18 cellular contexts compared by ENCODE assay signal in genomic region chr11:66628061-66628603, GRCh38. TPM values are rescaled to one million over a fixed set of nuclear protein-coding genes. Genes with fewer than 3 reads are reported as not detected.
A peak's percentile ranks its signal among the peaks of the same experiment; 100 is the strongest.
DNase-seq lines count a peak whose midpoint lies in the region; ATAC-seq and TF ChIP-seq lines count a peak whose summit lies in the region.
"Had no signal": no experiment of that assay in that cellular context is flagged by ENCODE, and none has a peak within 500 bp of the region (broad histone marks: within the 10 kb centered on the region; RNA-seq: fewer than 3 reads in every experiment).

No MANE protein-coding gene starts in this region.

- ATAC-seq in CD8-positive, alpha-beta T cell: no peak
- no peak for ATAC-seq in HG03108 (IDR thresholded peaks at IDR 0.05; ENCODE audit: unreplicated experiment)
- ATAC-seq: activated naive CD4-positive, alpha-beta T cell treated with anti-CD3 and anti-CD28 coated beads, Interleukin-2, amount 50 U/mL, for 72 hours; body of pancreas; HCT116 had no signal

- TF ChIP-seq CTCF in CD8-positive, alpha-beta T cell (IDR thresholded peaks at IDR 0.05): no peak
- TF ChIP-seq CTCF in OCI-LY7 (conservative IDR thresholded peaks at IDR 0.05; ENCODE audit: low read length): no peak

- peaks cover 37% of the 10 kb centered on the region for H3K4me1 ChIP-seq in CD8-positive, alpha-beta T cell (ENCODE audit: insufficient read depth, low read length)
- no peaks in the 10 kb centered on the region for H3K4me1 ChIP-seq in OCI-LY7 (ENCODE audit: insufficient read depth, low read length, poor library complexity, severe bottlenecking)

- no peak overlapping the region for H3K4me2 ChIP-seq in OCI-LY7 (ENCODE audit: low read length)
- H3K4me2 ChIP-seq: PC-9 had no signal

- H3K27me3 Mint-ChIP-seq in CD8-positive, alpha-beta T cell (ENCODE audit: low read depth): no peaks in the 10 kb centered on the region
- H3K27me3 Mint-ChIP-seq in immature natural killer cell (ENCODE audit: low read depth in 3 of 3): peaks cover 7 to 23% (median 12%) of the 10 kb centered on the region in 3 donors

- H2AFZ ChIP-seq in OCI-LY7 (ENCODE audit: low read length): no peak overlapping the region
- H2AFZ ChIP-seq: PC-9 had no signal

- intact Hi-C loops in CD8-positive, alpha-beta T cell (cut with DNase I, micrococcal nuclease): no loop called here
- intact Hi-C loops in OCI-LY7 (cut with micrococcal nuclease; ENCODE audit: unreplicated experiment): no loop called here

- peaks cover 17% of the 10 kb centered on the region for H4K20me1 ChIP-seq in OCI-LY7 (ENCODE audit: insufficient read depth, low read length)

- CTCF ChIA-PET in CD8-positive, alpha-beta T cell (lab: Charles Lee): interaction anchor here (1.1 kb wide), 1 partner anchor 50 kb away, joined by 5 read pairs; no protein-coding TSS in a partner anchor
- CTCF ChIA-PET in OCI-LY7 (lab: Charles Lee; ENCODE audit: unreplicated experiment): interaction anchor here (1.1 kb wide), 1 partner anchor 8 kb away, joined by 3 read pairs; no protein-coding TSS in a partner anchor

- POLR2A ChIA-PET in CD8-positive, alpha-beta T cell (lab: Charles Lee): interaction anchor here (1.8 to 3.1 kb wide), 3 partner anchors 10 to 50 kb away, joined by 6 to 20 read pairs (median 10); partner anchors contain the start of genes RBM14, RBM4 and RBM4B
- POLR2A ChIA-PET in OCI-LY7 (lab: Charles Lee): interaction anchor here (0.6 to 1.6 kb wide), 3 partner anchors 9 to 26 kb away, joined by 3 to 7 read pairs (median 3); partner anchors contain the start of gene RBM14

- TSS peak; percentile 2 for BruUV-seq in OCI-LY7 (replicated peaks; lab: Mats Ljungman, UMichigan)

- no peaks in the 10 kb centered on the region for H3K9me2 ChIP-seq in OCI-LY7 (ENCODE audit: insufficient read depth, low read length)

- H3K36me3 ChIP-seq in CD8-positive, alpha-beta T cell (ENCODE audit: insufficient read depth, low read length): peaks cover 69% of the 10 kb centered on the region
- peaks cover 100% of the 10 kb centered on the region for H3K36me3 ChIP-seq in OCI-LY7 (ENCODE audit: insufficient read depth, low read length)

- no peak overlapping the region for H3K27ac ChIP-seq in CD8-positive, alpha-beta T cell (ENCODE audit: low read depth, low read length)
- H3K27ac ChIP-seq in OCI-LY7 (ENCODE audit: low read depth, low read length, poor library complexity, severe bottlenecking): no peak overlapping the region
- H3K27ac ChIP-seq: body of pancreas, coronary artery, PC-9, vagina had no signal

- peak overlapping the region; percentile 18 for H3K27ac Mint-ChIP-seq in CD8-positive, alpha-beta T cell
- H3K27ac Mint-ChIP-seq in immature natural killer cell: peak overlapping the region; percentile 11 to 46 (median 30)

- H3K36me3 Mint-ChIP-seq in CD8-positive, alpha-beta T cell: peaks cover 79% of the 10 kb centered on the region
- peaks cover 4 to 39% (median 7%) of the 10 kb centered on the region in 3 donors for H3K36me3 Mint-ChIP-seq in immature natural killer cell

- peaks cover 57% of the 10 kb centered on the region for H3K4me1 Mint-ChIP-seq in CD8-positive, alpha-beta T cell (ENCODE audit: low read depth)
- peaks cover 46 to 54% of the 10 kb centered on the region in 2 donors for H3K4me1 Mint-ChIP-seq in immature natural killer cell

- no peaks in the 10 kb centered on the region for H3K27me3 ChIP-seq in CD8-positive, alpha-beta T cell (ENCODE audit: insufficient read depth, low read length)
- H3K27me3 ChIP-seq: body of pancreas, vagina had no signal

- peaks cover 99% of the 10 kb centered on the region for H3K79me2 ChIP-seq in OCI-LY7 (ENCODE audit: insufficient read depth, low read depth, low read length)

- H3K9me3 ChIP-seq in CD8-positive, alpha-beta T cell (ENCODE audit: low read length): no peaks in the 10 kb centered on the region
- H3K9me3 ChIP-seq in OCI-LY7 (ENCODE audit: low read length): no peaks in the 10 kb centered on the region
- H3K9me3 ChIP-seq: body of pancreas, vagina had no signal

- H3K4me3 Mint-ChIP-seq in CD8-positive, alpha-beta T cell: no peak overlapping the region
- no peak overlapping the region for H3K4me3 Mint-ChIP-seq in immature natural killer cell

- H3K4me3 ChIP-seq in CD8-positive, alpha-beta T cell (ENCODE audit: low read depth, low read length): no peak overlapping the region
- no peak overlapping the region for H3K4me3 ChIP-seq in OCI-LY7 (ENCODE audit: low read depth, low read length, poor library complexity, severe bottlenecking)
- H3K4me3 ChIP-seq: body of pancreas, coronary artery, PC-9, vagina had no signal

- H3K9me3 Mint-ChIP-seq in CD8-positive, alpha-beta T cell: no peaks in the 10 kb centered on the region
- H3K9me3 Mint-ChIP-seq in immature natural killer cell: no peaks in the 10 kb centered on the region
- H3K9me3 Mint-ChIP-seq: activated naive CD4-positive, alpha-beta T cell treated with anti-CD3 and anti-CD28 coated beads, Interleukin-2, amount 50 U/mL, for 72 hours had no signal

- no peak for DNase-seq in CD8-positive, alpha-beta T cell
- no peak for DNase-seq in OCI-LY7 (ENCODE audit: low spot score)
- no peak for DNase-seq in immature natural killer cell
- DNase-seq in DMS114 treated with DMSO at 0.1 percent for 48 hours (lab: John Stamatoyannopoulos, UW; ENCODE audit: unreplicated experiment): no peak
- DNase-seq: body of pancreas, hippocampal formation, kidney, mammary epithelial cell, MM.1S, NCI-H146, PC-9, T1000 had no signal

RNA-seq across cellular contexts. Expression of gene RBM4, which starts 10.4 kb away (rescaled TPM):
- total RNA-seq in CD8-positive, alpha-beta T cell: 100 to 1,000 TPM; 183 to 191 TPM
- total RNA-seq in OCI-LY7 (2014; rRNA removed; shearing (Covaris generic)): 66.0 and 93.9 TPM in 2 replicates
- total RNA-seq in OCI-LY7 (2022): 139 and 140 TPM in 2 replicates
- 100 to 1,000 TPM; 251 to 308 (median 255) TPM for polyA plus RNA-seq in immature natural killer cell

RNA-seq across cellular contexts. Expression of gene RBM14, which starts 11.7 kb away (rescaled TPM):
- total RNA-seq in CD8-positive, alpha-beta T cell: 100 to 1,000 TPM; 198 to 213 TPM
- 65.8 and 94.6 TPM in 2 replicates for total RNA-seq in OCI-LY7 (2014; rRNA removed; shearing (Covaris generic))
- total RNA-seq in OCI-LY7 (2022): 227 and 243 TPM in 2 replicates
- 10 to 100 TPM; 51.7 to 96.6 (median 73.2) TPM for polyA plus RNA-seq in immature natural killer cell

RNA-seq across cellular contexts. Expression of gene CCS, which starts 35.1 kb away (rescaled TPM):
- total RNA-seq in CD8-positive, alpha-beta T cell: 10 to 100 TPM; 30.0 to 32.3 TPM
- total RNA-seq in OCI-LY7 (2014; rRNA removed; shearing (Covaris generic)): 31.7 and 32.6 TPM in 2 replicates
- total RNA-seq in OCI-LY7 (2022): 34.4 and 36.7 TPM in 2 replicates
- polyA plus RNA-seq in immature natural killer cell: 10 to 100 TPM; 34.3 to 52.8 (median 41.7) TPM

RNA-seq across cellular contexts. Expression of gene CCDC87, which starts 35.3 kb away (rescaled TPM):
- under 1 TPM; 0.53 to 0.65 TPM for total RNA-seq in CD8-positive, alpha-beta T cell
- 0.13 and 0.26 TPM in 2 replicates for total RNA-seq in OCI-LY7 (2014; rRNA removed; shearing (Covaris generic))
- 0.17 and 0.36 TPM in 2 replicates for total RNA-seq in OCI-LY7 (2022)
- polyA plus RNA-seq in immature natural killer cell: not detected
- total RNA-seq: skeletal muscle tissue had no signal

RNA-seq across cellular contexts. Expression of gene RBM4B, which starts 49.6 kb away (rescaled TPM):
- total RNA-seq in CD8-positive, alpha-beta T cell: 1 to 10 TPM; 5.4 to 5.6 TPM
- total RNA-seq in OCI-LY7 (2014; rRNA removed; shearing (Covaris generic)): 29.1 and 40.0 TPM in 2 replicates
- 38.3 and 39.4 TPM in 2 replicates for total RNA-seq in OCI-LY7 (2022)
- polyA plus RNA-seq in immature natural killer cell: 10 to 100 TPM in 2 of 3 donors, 1 to 10 TPM in 1; 8.6 to 24.6 (median 16.0) TPM
